In the genomic region with DNA sequence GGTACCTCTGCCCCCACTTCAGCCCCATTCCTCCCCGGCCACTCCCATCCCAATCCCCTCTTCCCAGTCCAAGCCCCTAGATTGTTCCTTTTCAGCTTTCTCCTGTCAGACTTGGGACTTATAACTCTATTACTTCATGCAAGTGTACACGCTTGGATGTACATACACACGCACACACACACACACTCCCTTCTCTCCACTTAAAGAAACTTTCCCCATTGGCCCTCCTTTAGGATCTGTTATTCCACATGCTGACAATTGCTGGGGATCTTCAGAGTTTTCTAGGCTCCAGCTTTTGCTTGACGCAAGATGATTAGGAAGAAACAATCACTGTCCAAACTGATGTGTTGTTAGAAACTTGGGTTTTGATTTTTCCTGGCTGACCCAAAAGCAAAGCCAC, we compare ENCODE assay signal across 17 cellular contexts.
A peak's percentile ranks its signal among the peaks of the same experiment; 100 is the strongest.
DNase-seq lines count a peak whose midpoint lies in the region; ATAC-seq and TF ChIP-seq lines count a peak whose summit lies in the region.
"Had no signal": no experiment of that assay in that cellular context is flagged by ENCODE, and none has a peak within 500 bp of the region (broad histone marks: within the 10 kb centered on the region; RNA-seq: fewer than 3 reads in every experiment).

No MANE protein-coding gene starts in this region.

- H3K4me1 ChIP-seq in PC-3 (ENCODE audit: insufficient read depth, low read length) (peaks cover 25% of the 10 kb centered on the region), left lung (peaks cover 0 to 7% of the 10 kb centered on the region in 2 donors), tibial artery (peaks cover 0 to 46% (median 30%) of the 10 kb centered on the region in 4 donors)
- H3K4me1 ChIP-seq: A549 had no signal

- no peaks in the 10 kb centered on the region for H4K20me1 ChIP-seq in PC-3 (ENCODE audit: low read length)

- no peak for DNase-seq in activated naive CD8-positive, alpha-beta T cell treated with anti-CD3 and anti-CD28 coated beads for 36 hours
- no peak for DNase-seq in PC-3
- DNase-seq in left lung: no peak
- DNase-seq in tibial artery: no peak
- no peak for DNase-seq in NCI-H69 (lab: John Stamatoyannopoulos, UW)
- DNase-seq: activated CD4-positive, alpha-beta T cell treated with anti-CD3 and anti-CD28 coated beads, Interleukin-2, amount 50 U/mL, for 48 hours; activated T-cell treated with anti-CD3 and anti-CD28 coated beads, Interleukin-2, amount 50 U/mL, for 24 hours; caudate nucleus; CD4-positive, alpha-beta memory T cell; effector memory CD8-positive, alpha-beta T cell; kidney glomerular epithelial cell had no signal

- no peaks in the 10 kb centered on the region for H3K9me3 Mint-ChIP-seq in activated naive CD8-positive, alpha-beta T cell (ENCODE audit: low read depth)
- no peaks in the 10 kb centered on the region for H3K9me3 Mint-ChIP-seq in activated naive CD8-positive, alpha-beta T cell treated with anti-CD3 and anti-CD28 coated beads for 36 hours
- H3K9me3 Mint-ChIP-seq: activated T-cell treated with anti-CD3 and anti-CD28 coated beads, Interleukin-2, amount 50 U/mL, for 24 hours; effector memory CD8-positive, alpha-beta T cell had no signal

- peaks cover 25% of the 10 kb centered on the region for H3K4me1 Mint-ChIP-seq in activated naive CD8-positive, alpha-beta T cell (ENCODE audit: low read depth)
- H3K4me1 Mint-ChIP-seq in activated naive CD8-positive, alpha-beta T cell treated with anti-CD3 and anti-CD28 coated beads for 36 hours: peaks cover 16% of the 10 kb centered on the region

- H3K9me3 ChIP-seq in PC-3 (ENCODE audit: low read length): no peaks in the 10 kb centered on the region
- H3K9me3 ChIP-seq in left lung: no peaks in the 10 kb centered on the region
- no peaks in the 10 kb centered on the region for H3K9me3 ChIP-seq in tibial artery
- H3K9me3 ChIP-seq: A549, tibial nerve had no signal

- no peak overlapping the region for H2AFZ ChIP-seq in PC-3 (ENCODE audit: low read length)
- H2AFZ ChIP-seq: parathyroid adenoma had no signal

- H3K27me3 Mint-ChIP-seq in activated naive CD8-positive, alpha-beta T cell: peaks cover 32% of the 10 kb centered on the region
- peaks cover 56% of the 10 kb centered on the region for H3K27me3 Mint-ChIP-seq in activated naive CD8-positive, alpha-beta T cell treated with anti-CD3 and anti-CD28 coated beads for 36 hours

- no TSS peak for BruUV-seq in PC-3 (replicated peaks; lab: Mats Ljungman, UMichigan)

- no peak overlapping the region for H3K27ac Mint-ChIP-seq in activated naive CD8-positive, alpha-beta T cell
- no peak overlapping the region for H3K27ac Mint-ChIP-seq in activated naive CD8-positive, alpha-beta T cell treated with anti-CD3 and anti-CD28 coated beads for 36 hours
- H3K27ac Mint-ChIP-seq: activated T-cell treated with anti-CD3 and anti-CD28 coated beads, Interleukin-2, amount 50 U/mL, for 24 hours had no signal

- H3K9me2 ChIP-seq in PC-3 (replicated peaks; ENCODE audit: low read length): no peaks in the 10 kb centered on the region

- ATAC-seq in PC-3 (no peak), left lung (peak; percentile 13), HG02623 (IDR thresholded peaks at IDR 0.05; ENCODE audit: unreplicated experiment) (no peak), HG03457 (IDR thresholded peaks at IDR 0.05; ENCODE audit: unreplicated experiment) (no peak)
- ATAC-seq: A549; effector memory CD8-positive, alpha-beta T cell had no signal

- H3K27me3 ChIP-seq in PC-3 (ENCODE audit: low read length): 0 out of 2 replicates have a peak, but pooled peaks cover 4% of the 10 kb centered on the region
- H3K27me3 ChIP-seq in left lung: peaks cover 0 to 47% of the 10 kb centered on the region in 2 donors
- H3K27me3 ChIP-seq in tibial artery: no peaks in the 10 kb centered on the region
- H3K27me3 ChIP-seq: tibial nerve had no signal

- peak overlapping the region; percentile 90 for H3K4me2 ChIP-seq in PC-3 (ENCODE audit: low read length)

- no peaks in the 10 kb centered on the region for H3F3A ChIP-seq in PC-3 (ENCODE audit: low read length, unreplicated experiment)

- H3K36me3 ChIP-seq in PC-3 (ENCODE audit: low read depth, low read length): no peaks in the 10 kb centered on the region
- H3K36me3 ChIP-seq in left lung: no peaks in the 10 kb centered on the region
- no peaks in the 10 kb centered on the region for H3K36me3 ChIP-seq in tibial artery
- H3K36me3 ChIP-seq: tibial nerve had no signal

- peak overlapping the region; percentile 8 for H3K4me3 Mint-ChIP-seq in activated naive CD8-positive, alpha-beta T cell
- H3K4me3 Mint-ChIP-seq in activated naive CD8-positive, alpha-beta T cell treated with anti-CD3 and anti-CD28 coated beads for 36 hours: no peak overlapping the region

- POLR2A ChIA-PET in PC-3 (lab: Charles Lee; ENCODE audit: unreplicated experiment): no interaction called here

- H3K79me2 ChIP-seq in PC-3 (ENCODE audit: low read length): no peaks in the 10 kb centered on the region
- H3K79me2 ChIP-seq: parathyroid adenoma had no signal

- no peak overlapping the region for H3K27ac ChIP-seq in PC-3 (ENCODE audit: low read length)
- no peak overlapping the region for H3K27ac ChIP-seq in left lung
- peak overlapping the region; percentile 57 to 65 for H3K27ac ChIP-seq in tibial artery
- H3K27ac ChIP-seq: A549, parathyroid adenoma, tibial nerve had no signal

- CTCF ChIA-PET in PC-3 (lab: Charles Lee): no interaction called here

- TF ChIP-seq CTCF in PC-3 (conservative IDR thresholded peaks at IDR 0.05; ENCODE audit: low read depth, low read length): no peak
- no peak for TF ChIP-seq CTCF in left lung (IDR thresholded peaks at IDR 0.05)
- TF ChIP-seq CTCF in tibial artery (IDR thresholded peaks at IDR 0.05): no peak

- intact Hi-C loops in PC-3 (cut with micrococcal nuclease): no loop called here
- intact Hi-C loops in left lung (cut with DNase I): no loop called here
- intact Hi-C loops in tibial artery (cut with DNase I; ENCODE audit: low total_unique reads): loop anchor here (2.0 kb wide), 1 partner anchor 151 kb away; a partner anchor contains a TSS

- H3K4me3 ChIP-seq in PC-3 (ENCODE audit: low read length): no peak overlapping the region
- H3K4me3 ChIP-seq in left lung: no peak overlapping the region
- no peak overlapping the region for H3K4me3 ChIP-seq in tibial artery
- H3K4me3 ChIP-seq: A549, tibial nerve had no signal

- no peak overlapping the region for H3K9ac ChIP-seq in PC-3 (ENCODE audit: low read length)
- H3K9ac ChIP-seq: parathyroid adenoma had no signal

- H3K36me3 Mint-ChIP-seq in activated naive CD8-positive, alpha-beta T cell: no peaks in the 10 kb centered on the region
- H3K36me3 Mint-ChIP-seq in activated naive CD8-positive, alpha-beta T cell treated with anti-CD3 and anti-CD28 coated beads for 36 hours: no peaks in the 10 kb centered on the region
- H3K36me3 Mint-ChIP-seq: CD4-positive, alpha-beta memory T cell had no signal

Comparison
In these comparisons a context has a peak if more than half of its experiments do, and no peak if none do; other contexts are left out.
1. H3K27ac ChIP-seq: peak in tibial artery (2 of 2); none in PC-3 (single experiment) and left lung (0 of 2).